ENCODE assay signal across 8 cellular contexts in genomic region chr9:113375057-113376023, GRCh38. TPM values are rescaled to one million over a fixed set of nuclear protein-coding genes. Genes with fewer than 3 reads are reported as not detected.
DNase-seq lines count a peak whose midpoint lies in the region; TF ChIP-seq lines count a peak whose summit lies in the region.

No MANE protein-coding gene starts in this region.

- H3K9ac ChIP-seq in mucosa of rectum (ENCODE audit: low read depth in 1 of 2, low read length in 2 of 2), result peak overlapping the region; percentile 89 to 97

- H3K36me3 ChIP-seq in breast epithelium (peaks cover 7% of the 10 kb centered on the region), mucosa of rectum (ENCODE audit: control insufficient read depth in 2 of 2, insufficient read depth in 2 of 2, low read length in 2 of 2) (peaks cover 22 to 28% of the 10 kb centered on the region in 2 donors)

- DNase-seq in KBM-7 (peak; percentile 25), breast epithelium (ENCODE audit: low spot score in 2 of 2) (no peak), G401 (ENCODE audit: low spot score) (no peak), HuH-7.5 (ENCODE audit: low spot score) (no peak), NCI-H2227 (lab: John Stamatoyannopoulos, UW; ENCODE audit: unreplicated experiment) (no peak), dedifferentiated amniotic fluid mesenchymal stem cell (ENCODE audit: extremely low spot score) (no peak)

- in situ Hi-C loops in KBM-7 (cut with MboI; ENCODE audit: low pct_unique_long_range_greater_than_20kb, low sequenced_read_pairs) (no loop called here), G401 (cut with HindIII; ENCODE audit: low sequenced_read_pairs) (no loop called here)

- H3K27ac ChIP-seq in C4-2B (peak overlapping the region; percentile 80; the same call in 1 of the 2 replicates), breast epithelium (peak overlapping the region; percentile 46 to 90), mucosa of rectum (ENCODE audit: low read depth in 2 of 2, low read length in 2 of 2) (peak overlapping the region; percentile 95 to 97)

- intact Hi-C loops in breast epithelium (cut with DNase I; ENCODE audit: low total_unique reads), result no loop called here

- H3K27me3 ChIP-seq in breast epithelium (no peaks in the 10 kb centered on the region), mucosa of rectum (ENCODE audit: control insufficient read depth in 2 of 2, insufficient read depth in 2 of 2, low read length in 2 of 2) (no peaks in the 10 kb centered on the region)

- H3K4me1 ChIP-seq in breast epithelium, result peaks cover 0 to 3% of the 10 kb centered on the region in 2 donors
- H3K4me1 ChIP-seq in mucosa of rectum (ENCODE audit: control insufficient read depth in 2 of 2, insufficient read depth in 2 of 2, low read length in 2 of 2), result peaks cover 24 to 36% of the 10 kb centered on the region in 2 donors

- no peak for TF ChIP-seq POLR2A in breast epithelium (IDR thresholded peaks at IDR 0.05)

- peak overlapping the region in 2 of 3 donors; percentile 83 to 96 for H3K4me3 ChIP-seq in breast epithelium
- H3K4me3 ChIP-seq in mucosa of rectum (ENCODE audit: low read length in 2 of 2), result peak overlapping the region; percentile 84 to 92

- no peaks in the 10 kb centered on the region for H3K9me3 ChIP-seq in breast epithelium
- H3K9me3 ChIP-seq in mucosa of rectum (ENCODE audit: control insufficient read depth in 2 of 2, low read length in 2 of 2), result no peaks in the 10 kb centered on the region

- TF ChIP-seq CTCF in C4-2B (conservative IDR thresholded peaks at IDR 0.05) (no peak), breast epithelium (IDR thresholded peaks at IDR 0.05) (no peak)

RNA-seq across cellular contexts. Expression of gene HDHD3, which starts 1.4 kb away (rescaled TPM):
- 10 to 100 TPM; 24.5 to 66.9 (median 54.1) TPM for total RNA-seq in breast epithelium
- 26.1 and 26.3 TPM in 2 replicates for total RNA-seq in G401 (2014; rRNA removed; shearing (Covaris generic))

RNA-seq across cellular contexts. Expression of gene ALAD, which starts 25.7 kb away (rescaled TPM):
- 10 to 100 TPM; 27.4 to 28.5 (median 28.3) TPM for total RNA-seq in breast epithelium
- 11.3 and 13.7 TPM in 2 replicates for total RNA-seq in G401 (2014; rRNA removed; shearing (Covaris generic))

RNA-seq across cellular contexts. Expression of gene BSPRY, which starts 26.0 kb away (rescaled TPM):
- total RNA-seq in breast epithelium, result 10 to 100 TPM in 2 of 3 donors, 1 to 10 TPM in 1; 1.1 to 35.3 (median 27.9) TPM
- total RNA-seq in G401 (2014; rRNA removed; shearing (Covaris generic)), result 0.64 TPM in 1 of 2 replicates, not detected in the other

RNA-seq across cellular contexts. Expression of gene POLE3, which starts 35.1 kb away (rescaled TPM):
- 10 to 100 TPM; 34.2 to 46.1 (median 35.1) TPM for total RNA-seq in breast epithelium
- total RNA-seq in G401 (2014; rRNA removed; shearing (Covaris generic)), result 94.5 and 116 TPM in 2 replicates

RNA-seq across cellular contexts. Expression of gene C9orf43, which starts 35.2 kb away (rescaled TPM):
- 1 to 10 TPM in 1 of 3 donors, under 1 TPM in 2; 0.59 to 1.6 (median 0.66) TPM for total RNA-seq in breast epithelium
- total RNA-seq in G401 (2014; rRNA removed; shearing (Covaris generic)), result 1.3 TPM in 1 of 2 replicates, not detected in the other
